Comparison of ENCODE assay signal across 19 cellular contexts in the genomic region with DNA sequence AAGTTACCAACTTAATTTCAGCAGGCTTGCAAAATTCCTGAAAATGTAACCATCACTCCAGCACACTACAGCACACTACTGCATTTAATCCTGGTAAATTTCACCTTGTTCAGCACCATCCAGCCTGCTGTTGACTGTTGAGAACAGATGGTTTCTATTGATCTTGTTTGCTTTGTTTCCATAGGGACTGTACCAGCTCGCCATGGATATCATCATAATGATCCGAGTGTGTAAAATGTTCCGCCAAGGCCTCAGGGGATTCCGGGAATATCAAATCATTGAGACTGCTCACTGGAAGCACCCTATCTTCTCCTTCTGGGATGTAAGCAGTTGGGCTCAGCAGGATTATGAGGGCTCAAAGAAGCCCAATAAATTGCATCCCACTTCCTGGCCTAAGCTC. TPM values are rescaled to one million over a fixed set of nuclear protein-coding genes. Genes with fewer than 3 reads are reported as not detected.
DNase-seq lines count a peak whose midpoint lies in the region; ATAC-seq, FAIRE-seq and TF ChIP-seq lines count a peak whose summit lies in the region.
"Had no signal": no experiment of that assay in that cellular context is flagged by ENCODE, and none has a peak within 500 bp of the region (broad histone marks: within the 10 kb centered on the region; RNA-seq: fewer than 3 reads in every experiment).

No MANE protein-coding gene starts in this region.

- peaks cover 4% of the 10 kb centered on the region for H3K36me3 Mint-ChIP-seq in astrocyte (ENCODE audit: low read depth, unreplicated experiment)
- H3K36me3 Mint-ChIP-seq: activated naive CD8-positive, alpha-beta T cell treated with anti-CD3 and anti-CD28 coated beads, Interleukin-2, amount 10 ng/mL, durations not matched to agents 7 days and 5 days had no signal

- intact Hi-C loops in PC-9 (cut with micrococcal nuclease; ENCODE audit: unreplicated experiment), result no loop called here

- peak overlapping the region; percentile 34 for H2AFZ ChIP-seq in astrocyte (ENCODE audit: low read depth, low read length)
- H2AFZ ChIP-seq in PC-9, result no peak overlapping the region

- H3K4me3 ChIP-seq in astrocyte (ENCODE audit: insufficient read depth, low read depth, low read length), result no peak overlapping the region
- no peak overlapping the region for H3K4me3 ChIP-seq in PC-9
- H3K4me3 ChIP-seq: BLaER1 treated with 17β-estradiol and CSF1 and Interleukin-3, amounts not matched to agents 10 nM and 100 nM; breast epithelium; K562 had no signal

- no peaks in the 10 kb centered on the region for H3K79me2 ChIP-seq in astrocyte (ENCODE audit: insufficient read depth, low read length)
- H3K79me2 ChIP-seq in PC-9 (ENCODE audit: low read depth), result no peaks in the 10 kb centered on the region

- H3K9me3 ChIP-seq in astrocyte (ENCODE audit: insufficient read depth, low read depth, low read length) (no peaks in the 10 kb centered on the region), PC-9 (ENCODE audit: insufficient read depth, low read depth) (no peaks in the 10 kb centered on the region)
- H3K9me3 ChIP-seq: breast epithelium had no signal

- no peaks in the 10 kb centered on the region for H3K9me2 ChIP-seq in PC-9 (ENCODE audit: insufficient read depth)

- H3K4me2 ChIP-seq in astrocyte (ENCODE audit: low read length) (no peak overlapping the region), PC-9 (no peak overlapping the region)
- H3K4me2 ChIP-seq: BLaER1 treated with 17β-estradiol and CSF1 and Interleukin-3, amounts not matched to agents 10 nM and 100 nM had no signal

- H3K27ac Mint-ChIP-seq in astrocyte (ENCODE audit: unreplicated experiment), result no peak overlapping the region
- H3K27ac Mint-ChIP-seq: activated naive CD8-positive, alpha-beta T cell treated with anti-CD3 and anti-CD28 coated beads, Interleukin-2, amount 10 ng/mL, durations not matched to agents 7 days and 5 days; H9 had no signal

- no peak for TF ChIP-seq CTCF in astrocyte (IDR thresholded peaks at IDR 0.05; ENCODE audit: insufficient read depth, low read depth, low read length)
- TF ChIP-seq CTCF in PC-9 (conservative IDR thresholded peaks at IDR 0.05), result no peak

- peak in 2 of 3 experiments; percentile 38 to 84 for DNase-seq in NCI-H1417 (lab: John Stamatoyannopoulos, UW)
- DNase-seq in NCI-H1417 treated with DMSO at 0.1 percent for 48 hours (lab: John Stamatoyannopoulos, UW), result no peak
- DNase-seq in NCI-H446 (lab: John Stamatoyannopoulos, UW), result peak; percentile 57 to 69
- no peak for DNase-seq in astrocyte (ENCODE audit: low read depth)
- peak; percentile 43 for DNase-seq in retina
- DNase-seq in kidney glomerular epithelial cell (lab: John Stamatoyannopoulos, UW), result no peak
- no peak for DNase-seq in PC-9
- DNase-seq: activated naive CD8-positive, alpha-beta T cell treated with anti-CD3 and anti-CD28 coated beads, Interleukin-2, amount 10 ng/mL, durations not matched to agents 7 days and 5 days; EL; H9; left ventricle myocardium superior; MV-4-11; NCI-H226; stimulated activated CD4-positive, alpha-beta T cell treated with anti-CD3 and anti-CD28 coated beads, Interleukin-12 subunit alpha, Interleukin-12 subunit beta, amount 100 ng/mL, for 4 hours; T1000 had no signal

- FAIRE-seq in astrocyte (lab: Jason Lieb, UNC), result no peak
- FAIRE-seq: K562 had no signal

- no peak for ATAC-seq in HG02870 (IDR thresholded peaks at IDR 0.05; ENCODE audit: unreplicated experiment)
- ATAC-seq: K562, left ventricle myocardium superior had no signal

- CTCF ChIA-PET in PC-9 (lab: Charles Lee), result interaction anchor here (0.6 kb wide), 1 partner anchor 18 kb away, joined by 3 read pairs; a partner anchor contains a TSS

- H3K27ac ChIP-seq in astrocyte (ENCODE audit: low read depth, low read length), result no peak overlapping the region
- H3K27ac ChIP-seq in PC-9, result no peak overlapping the region
- H3K27ac ChIP-seq: BLaER1 treated with 17β-estradiol and CSF1 and Interleukin-3, amounts not matched to agents 10 nM and 100 nM; breast epithelium had no signal

- BruUV-seq in PC-9 (replicated peaks; lab: Mats Ljungman, UMichigan), result no TSS peak

- POLR2A ChIA-PET in PC-9 (lab: Charles Lee; ENCODE audit: unreplicated experiment), result no interaction called here

- H3K9me3 Mint-ChIP-seq in astrocyte (ENCODE audit: unreplicated experiment), result peaks cover 7% of the 10 kb centered on the region
- H3K9me3 Mint-ChIP-seq: activated naive CD8-positive, alpha-beta T cell treated with anti-CD3 and anti-CD28 coated beads, Interleukin-2, amount 10 ng/mL, durations not matched to agents 7 days and 5 days had no signal

- H3K4me1 Mint-ChIP-seq in astrocyte (ENCODE audit: low read depth, unreplicated experiment), result peaks cover 2% of the 10 kb centered on the region
- H3K4me1 Mint-ChIP-seq: activated naive CD8-positive, alpha-beta T cell treated with anti-CD3 and anti-CD28 coated beads, Interleukin-2, amount 10 ng/mL, durations not matched to agents 7 days and 5 days had no signal

- H3K4me1 ChIP-seq in astrocyte (ENCODE audit: insufficient read depth, low read length) (no peaks in the 10 kb centered on the region), PC-9 (replicated peaks; ENCODE audit: insufficient read depth) (peaks cover 15% of the 10 kb centered on the region)
- H3K4me1 ChIP-seq: breast epithelium had no signal

- H3K36me3 ChIP-seq in astrocyte (ENCODE audit: insufficient read depth, low read length) (no peaks in the 10 kb centered on the region), PC-9 (ENCODE audit: low read depth) (no peaks in the 10 kb centered on the region)
- H3K36me3 ChIP-seq: BLaER1 treated with 17β-estradiol and CSF1 and Interleukin-3, amounts not matched to agents 10 nM and 100 nM; breast epithelium had no signal

- H4K20me1 ChIP-seq in astrocyte (ENCODE audit: insufficient read depth, low read length), result no peaks in the 10 kb centered on the region
- H4K20me1 ChIP-seq in PC-9 (ENCODE audit: insufficient read depth), result no peaks in the 10 kb centered on the region
- H4K20me1 ChIP-seq: BLaER1 treated with 17β-estradiol and CSF1 and Interleukin-3, amounts not matched to agents 10 nM and 100 nM had no signal

- H3K9ac ChIP-seq in astrocyte (ENCODE audit: low read length), result no peak overlapping the region
- H3K9ac ChIP-seq: BLaER1 treated with 17β-estradiol and CSF1 and Interleukin-3, amounts not matched to agents 10 nM and 100 nM had no signal

- H3K4me3 Mint-ChIP-seq in astrocyte (ENCODE audit: unreplicated experiment), result no peak overlapping the region
- H3K4me3 Mint-ChIP-seq: activated naive CD8-positive, alpha-beta T cell treated with anti-CD3 and anti-CD28 coated beads, Interleukin-2, amount 10 ng/mL, durations not matched to agents 7 days and 5 days; H9 had no signal

- peaks cover 6% of the 10 kb centered on the region for H3K27me3 ChIP-seq in astrocyte (ENCODE audit: insufficient read depth, low read length)
- H3K27me3 ChIP-seq in PC-9 (ENCODE audit: insufficient read depth, low read depth), result no peaks in the 10 kb centered on the region
- H3K27me3 ChIP-seq: BLaER1 treated with 17β-estradiol and CSF1 and Interleukin-3, amounts not matched to agents 10 nM and 100 nM; breast epithelium had no signal

- H3K27me3 Mint-ChIP-seq in astrocyte (ENCODE audit: low read depth, unreplicated experiment), result peaks cover 2% of the 10 kb centered on the region

- no peaks in the 10 kb centered on the region for H3F3A ChIP-seq in PC-9 (ENCODE audit: insufficient read depth, low read depth)

RNA-seq across cellular contexts. Expression of a gene that starts 4.1 kb away (rescaled TPM):
- total RNA-seq in astrocyte (2.1 and 3.0 TPM in 2 replicates), PC-9 (2021) (6.2 and 7.3 TPM in 2 replicates)

RNA-seq across cellular contexts. Expression of a gene that starts 18.1 kb away (rescaled TPM):
- total RNA-seq in astrocyte, result 63.8 and 68.0 TPM in 2 replicates
- total RNA-seq in PC-9 (2021), result 56.6 and 95.0 TPM in 2 replicates

Comparison
In these comparisons a context has a peak if more than half of its experiments do, and no peak if none do; other contexts are left out.
1. DNase-seq: peak in NCI-H1417 (2 of 3), NCI-H446 (2 of 2) and retina (single experiment); none in NCI-H1417 treated with DMSO at 0.1 percent for 48 hours (single experiment), astrocyte (single experiment), kidney glomerular epithelial cell (single experiment) and PC-9 (0 of 2).